In genomic region chr1:162704673-162705424, GRCh38 we compare ENCODE assay signal across 1 cellular context.
TF ChIP-seq lines count a peak whose summit lies in the region.

No MANE protein-coding gene starts in this region.

TF ChIP-seq in GM12878, 131 proteins besides CTCF, POLR2A, EP300 and RAD21 (continued from another document):
- TF ChIP-seq ZNF687 (IDR thresholded peaks at IDR 0.05) = peak; percentile 27; the same call in 1 of the 2 replicates
